Comparison of ENCODE assay signal across 24 cellular contexts in the genomic region with DNA sequence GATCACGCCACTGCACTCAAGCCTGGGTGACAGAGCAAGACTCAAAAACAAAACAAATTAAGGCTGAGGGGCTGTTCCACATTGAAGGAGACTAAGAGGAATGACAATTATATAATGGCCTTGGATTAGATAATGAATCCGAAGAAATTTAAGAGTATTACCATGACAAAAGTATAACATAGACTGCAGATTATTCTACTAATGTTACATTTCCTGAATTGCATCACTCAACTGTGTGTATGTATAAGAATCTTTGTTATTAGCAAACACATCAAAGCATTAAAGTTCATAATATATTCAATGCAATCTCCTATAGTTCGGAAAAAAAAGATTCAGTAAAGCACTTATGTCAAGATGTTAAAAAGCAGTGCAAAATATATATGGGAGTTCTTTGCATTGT. TPM values are rescaled to one million over a fixed set of nuclear protein-coding genes. Genes with fewer than 3 reads are reported as not detected.
DNase-seq lines count a peak whose midpoint lies in the region; ATAC-seq and TF ChIP-seq lines count a peak whose summit lies in the region.
"Had no signal": no experiment of that assay in that cellular context is flagged by ENCODE, and none has a peak within 500 bp of the region (broad histone marks: within the 10 kb centered on the region; RNA-seq: fewer than 3 reads in every experiment).

No MANE protein-coding gene starts in this region.

- H3K4me2 ChIP-seq in H9 (ENCODE audit: insufficient read depth, insufficient read length, low read length), result no peak overlapping the region
- H3K4me2 ChIP-seq: A549 had no signal

- peak overlapping the region in 5 of 7 donors; percentile 68 to 90 (median 73) for H3K27ac Mint-ChIP-seq in CD14-positive monocyte
- H3K27ac Mint-ChIP-seq in H9, result peak overlapping the region; percentile 91 to 98 (median 92)
- H3K27ac Mint-ChIP-seq in WTC11, result peak overlapping the region; percentile 92
- H3K27ac Mint-ChIP-seq in activated CD8-positive, alpha-beta memory T cell treated with anti-CD3 and anti-CD28 coated beads, Interleukin-2, amount 10 ng/mL, durations not matched to agents 7 days and 5 days, result no peak overlapping the region

- H3K36me3 Mint-ChIP-seq in CD14-positive monocyte (peaks cover 5 to 9% of the 10 kb centered on the region in 2 donors), H9 (ENCODE audit: insufficient read depth in 1 of 3, low read depth in 3 of 3) (no peaks in the 10 kb centered on the region; a peak in 4 of 7 replicates), WTC11 (peaks cover 8% of the 10 kb centered on the region)
- peaks cover 21% of the 10 kb centered on the region for H3K36me3 Mint-ChIP-seq in activated CD8-positive, alpha-beta memory T cell treated with anti-CD3 and anti-CD28 coated beads, Interleukin-2, amount 10 ng/mL, durations not matched to agents 7 days and 5 days

- H3K14ac ChIP-seq in H9 (ENCODE audit: insufficient read depth, low read length), result no peak overlapping the region

- no peaks in the 10 kb centered on the region for H4K20me1 ChIP-seq in H9 (ENCODE audit: control insufficient read depth, insufficient read depth, insufficient read length)

- H3K4me3 ChIP-seq in neutrophil (ENCODE audit: low read depth in 1 of 2, low read length in 1 of 2), result peak overlapping the region in 1 of 2 experiments; percentile 29
- H3K4me3 ChIP-seq: A549, SJSA1 had no signal

- H2AFZ ChIP-seq in H9 (ENCODE audit: low read length), result no peak overlapping the region

- no peak overlapping the region for H3K18ac ChIP-seq in H9 (ENCODE audit: insufficient read length, low read depth, low read length)

- peak overlapping the region in 1 of 2 donors; percentile 87 for H3K4me3 Mint-ChIP-seq in CD14-positive monocyte
- H3K4me3 Mint-ChIP-seq in H9, result no peak overlapping the region
- H3K4me3 Mint-ChIP-seq in WTC11, result peak overlapping the region; percentile 26
- no peak overlapping the region for H3K4me3 Mint-ChIP-seq in activated CD8-positive, alpha-beta memory T cell treated with anti-CD3 and anti-CD28 coated beads, Interleukin-2, amount 10 ng/mL, durations not matched to agents 7 days and 5 days
- H3K4me3 Mint-ChIP-seq: CD8-positive, alpha-beta memory T cell; IgD-negative memory B cell had no signal

- H2BK12ac ChIP-seq in H9 (ENCODE audit: insufficient read length, low read depth, low read length), result no peak overlapping the region

- H3K9ac ChIP-seq in H9 (ENCODE audit: extremely low read depth, insufficient read length, low read length), result no peak overlapping the region

- no peaks in the 10 kb centered on the region for H3K9me3 Mint-ChIP-seq in CD14-positive monocyte
- no peaks in the 10 kb centered on the region for H3K9me3 Mint-ChIP-seq in H9
- no peaks in the 10 kb centered on the region for H3K9me3 Mint-ChIP-seq in WTC11
- H3K9me3 Mint-ChIP-seq in activated CD8-positive, alpha-beta memory T cell treated with anti-CD3 and anti-CD28 coated beads, Interleukin-2, amount 10 ng/mL, durations not matched to agents 7 days and 5 days (ENCODE audit: low read depth), result no peaks in the 10 kb centered on the region
- H3K9me3 Mint-ChIP-seq: CD8-positive, alpha-beta memory T cell; IgD-negative memory B cell had no signal

- H2BK120ac ChIP-seq in H9 (ENCODE audit: low read depth, low read length, poor library complexity, severe bottlenecking), result no peak overlapping the region

- intact Hi-C loops in CD14-positive monocyte (cut with micrococcal nuclease), result no loop called here

- no peak overlapping the region for H2AK5ac ChIP-seq in H9 (ENCODE audit: insufficient read length, low read length)

- no peak overlapping the region for H3T11ph ChIP-seq in H9 (ENCODE audit: low read length)

- H3K79me1 ChIP-seq in H9 (ENCODE audit: insufficient read depth, low read depth, low read length, poor library complexity, severe bottlenecking), result no peaks in the 10 kb centered on the region

- H3K79me2 ChIP-seq in H9 (ENCODE audit: insufficient read depth, low read length), result no peaks in the 10 kb centered on the region

- no peak overlapping the region for H4K8ac ChIP-seq in H9 (replicated peaks; ENCODE audit: insufficient read length, low read depth, low read length)

- DNase-seq in CD14-positive monocyte (ENCODE audit: low spot score) (no peak), H9 (no peak), WTC11 (ENCODE audit: low spot score) (no peak), anterior cingulate cortex (lab: John Stamatoyannopoulos, UW) (no peak)
- DNase-seq in activated effector memory CD4-positive, alpha-beta T cell treated with Interleukin-2 at 50 U/mL for 16 hours, result no peak
- no peak for DNase-seq in activated CD8-positive, alpha-beta memory T cell treated with anti-CD3 and anti-CD28 coated beads, Interleukin-2, amount 10 ng/mL, durations not matched to agents 7 days and 5 days
- DNase-seq: Calu3; CD8-positive, alpha-beta memory T cell; DMS79 treated with DMSO at 0.1 percent for 48 hours; H7; NCI-H1048; NCI-H1417; NCI-H1694; NCI-H2029 treated with DMSO at 0.1 percent for 48 hours; NCI-H446 treated with DMSO at 0.1 percent for 48 hours; NCI-H526; NCI-H82; Right ventricle myocardium superior; RPMI8226 had no signal

- no peak overlapping the region for H4K91ac ChIP-seq in H9 (ENCODE audit: insufficient read length, low read depth, low read length)

- peak; percentile 70 for ATAC-seq in WTC11
- ATAC-seq in activated CD8-positive, alpha-beta memory T cell treated with anti-CD3 and anti-CD28 coated beads, Interleukin-2, amount 10 ng/mL, durations not matched to agents 7 days and 5 days, result no peak
- ATAC-seq: A549 had no signal

- H3K23me2 ChIP-seq in H9 (ENCODE audit: insufficient read length, low read depth, low read length, poor library complexity, severe bottlenecking), result no peaks in the 10 kb centered on the region

- H2BK5ac ChIP-seq in H9 (ENCODE audit: insufficient read length, low read length), result no peak overlapping the region

- H3K27me3 ChIP-seq in H9 (ENCODE audit: insufficient read depth, low read length) (no peaks in the 10 kb centered on the region), neutrophil (no peaks in the 10 kb centered on the region)
- H3K27me3 ChIP-seq: SJSA1 had no signal

- no peaks in the 10 kb centered on the region for H3K9me3 ChIP-seq in H9 (ENCODE audit: control insufficient read depth, low read depth, low read length)
- no peaks in the 10 kb centered on the region for H3K9me3 ChIP-seq in neutrophil
- H3K9me3 ChIP-seq: A549, SJSA1 had no signal

- H3K36me3 ChIP-seq in neutrophil, result no peaks in the 10 kb centered on the region

- peak overlapping the region; percentile 45 for H3K27ac ChIP-seq in H9 (ENCODE audit: insufficient read length, low read depth, low read length)
- H3K27ac ChIP-seq in neutrophil, result peak overlapping the region; percentile 83
- H3K27ac ChIP-seq: A549, C4-2B, SJSA1 had no signal

- POLR2A ChIA-PET in WTC11 (lab: Charles Lee), result no interaction called here

- H3K4me1 Mint-ChIP-seq in CD14-positive monocyte, result peaks cover 25% of the 10 kb centered on the region
- H3K4me1 Mint-ChIP-seq in H9, result peaks cover 40 to 46% of the 10 kb centered on the region in 2 experiments
- peaks cover 67% of the 10 kb centered on the region for H3K4me1 Mint-ChIP-seq in WTC11
- H3K4me1 Mint-ChIP-seq in activated CD8-positive, alpha-beta memory T cell treated with anti-CD3 and anti-CD28 coated beads, Interleukin-2, amount 10 ng/mL, durations not matched to agents 7 days and 5 days, result peaks cover 14% of the 10 kb centered on the region

- TF ChIP-seq CTCF in CD14-positive monocyte (IDR thresholded peaks at IDR 0.05), result no peak
- TF ChIP-seq CTCF in H9 (conservative IDR thresholded peaks at IDR 0.05), result no peak
- TF ChIP-seq CTCF in WTC11 (IDR thresholded peaks at IDR 0.05), result no peak
- no peak for TF ChIP-seq CTCF in neutrophil (IDR thresholded peaks at IDR 0.05)

- no peak overlapping the region for H3K4ac ChIP-seq in H9 (ENCODE audit: low read depth, low read length)

- no peak overlapping the region for H2BK15ac ChIP-seq in H9 (ENCODE audit: low read depth, low read length)

- no peak overlapping the region for H2BK20ac ChIP-seq in H9 (ENCODE audit: low read depth, low read length, poor library complexity, severe bottlenecking)

- no peak overlapping the region for H3K56ac ChIP-seq in H9 (ENCODE audit: insufficient read length, low read depth, low read length)

- WGBS in H9 (ENCODE audit: extremely low coverage, insufficient read length, low lambda C conversion rate), result no CpG with 5 or more reads among the region's 3 CpGs

- H3K4me1 ChIP-seq in H9 (ENCODE audit: insufficient read depth, low read length), result peaks cover 2% of the 10 kb centered on the region
- peaks cover 25 to 32% of the 10 kb centered on the region in 2 experiments for H3K4me1 ChIP-seq in neutrophil (ENCODE audit: control insufficient read depth in 1 of 2, insufficient read depth in 1 of 2, low read depth in 1 of 2, low read length in 1 of 2)

- H4K5ac ChIP-seq in H9 (ENCODE audit: insufficient read length, low read depth, low read length), result no peak overlapping the region

- CTCF ChIA-PET in WTC11 (lab: Charles Lee), result interaction anchor here (1.1 to 1.9 kb wide), 2 partner anchors 11 to 196 kb away, joined by 3 to 7 read pairs; no protein-coding TSS in a partner anchor
- CTCF ChIA-PET in activated CD8-positive, alpha-beta memory T cell treated with anti-CD3 and anti-CD28 coated beads, Interleukin-2, amount 10 ng/mL, durations not matched to agents 7 days and 5 days (lab: Charles Lee), result no interaction called here

- H3K23ac ChIP-seq in H9 (ENCODE audit: insufficient read length, low read depth, low read length), result no peak overlapping the region

- no peaks in the 10 kb centered on the region for H3K27me3 Mint-ChIP-seq in CD14-positive monocyte (ENCODE audit: low read depth in 3 of 3)
- no peaks in the 10 kb centered on the region for H3K27me3 Mint-ChIP-seq in H9 (ENCODE audit: low read depth)
- H3K27me3 Mint-ChIP-seq in WTC11 (ENCODE audit: low read depth), result no peaks in the 10 kb centered on the region
- H3K27me3 Mint-ChIP-seq in activated CD8-positive, alpha-beta memory T cell treated with anti-CD3 and anti-CD28 coated beads, Interleukin-2, amount 10 ng/mL, durations not matched to agents 7 days and 5 days, result no peaks in the 10 kb centered on the region
- H3K27me3 Mint-ChIP-seq: CD8-positive, alpha-beta memory T cell; IgD-negative memory B cell had no signal

TF ChIP-seq in WTC11, 78 proteins besides CTCF, POLR2A, EP300 and RAD21 (continues in another document):
- TF ChIP-seq, protein P1, sequence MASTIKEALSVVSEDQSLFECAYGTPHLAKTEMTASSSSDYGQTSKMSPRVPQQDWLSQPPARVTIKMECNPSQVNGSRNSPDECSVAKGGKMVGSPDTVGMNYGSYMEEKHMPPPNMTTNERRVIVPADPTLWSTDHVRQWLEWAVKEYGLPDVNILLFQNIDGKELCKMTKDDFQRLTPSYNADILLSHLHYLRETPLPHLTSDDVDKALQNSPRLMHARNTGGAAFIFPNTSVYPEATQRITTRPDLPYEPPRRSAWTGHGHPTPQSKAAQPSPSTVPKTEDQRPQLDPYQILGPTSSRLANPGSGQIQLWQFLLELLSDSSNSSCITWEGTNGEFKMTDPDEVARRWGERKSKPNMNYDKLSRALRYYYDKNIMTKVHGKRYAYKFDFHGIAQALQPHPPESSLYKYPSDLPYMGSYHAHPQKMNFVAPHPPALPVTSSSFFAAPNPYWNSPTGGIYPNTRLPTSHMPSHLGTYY (CRISPR knock-in tag; IDR thresholded peaks at IDR 0.05), result no peak

RNA-seq across cellular contexts. Expression of a gene that starts 27.5 kb away (rescaled TPM):
- 1 to 10 TPM; 6.9 to 7.1 TPM for polyA plus RNA-seq in CD14-positive monocyte
- total RNA-seq in H9 (2021) (39.3 and 41.5 TPM in 2 replicates), WTC11 (2021) (47.5 to 68.3 TPM (median 50.4 TPM) in 3 replicates)
- total RNA-seq in activated CD8-positive, alpha-beta memory T cell treated with anti-CD3 and anti-CD28 coated beads, Interleukin-2, amount 10 ng/mL, durations not matched to agents 7 days and 5 days, result 10 to 100 TPM; 32.2 to 36.3 TPM
